In the genomic region with DNA sequence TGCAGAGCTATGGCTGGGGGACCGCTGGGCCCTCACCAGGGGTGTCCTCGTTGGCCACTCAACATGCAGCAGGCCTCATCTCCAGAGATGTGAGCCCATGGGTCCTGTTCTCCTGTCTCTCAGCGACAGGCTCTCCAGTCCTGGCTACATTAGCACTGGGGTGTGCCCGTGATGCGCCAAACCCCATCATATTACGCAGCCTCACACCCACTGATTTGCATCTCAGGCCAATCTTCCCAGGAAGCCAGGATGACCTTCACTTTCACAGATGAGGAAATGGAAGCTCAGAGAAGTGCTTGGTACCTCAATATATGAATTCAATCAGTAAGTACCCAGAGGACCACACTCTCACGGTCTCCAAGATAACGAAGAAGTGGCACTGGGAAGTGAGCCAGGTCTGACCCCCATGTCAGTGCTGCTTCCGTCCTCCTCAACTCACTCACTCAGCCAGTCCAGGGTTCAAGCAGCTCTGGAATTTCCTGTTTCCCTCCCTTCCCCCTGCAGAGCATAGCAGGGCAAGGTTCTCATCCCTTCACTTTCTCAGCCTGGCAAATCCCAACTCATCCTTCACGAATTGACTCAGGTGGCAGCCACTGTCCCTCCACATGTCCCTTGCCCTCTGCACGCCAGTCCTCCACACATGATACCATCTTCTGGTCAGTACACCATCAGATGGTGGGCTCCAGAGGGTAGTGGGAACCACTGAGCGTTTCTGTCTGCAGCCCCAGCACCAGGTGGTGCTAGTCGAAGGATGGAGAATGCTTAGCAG, we compare ENCODE assay signal across 1 cellular context.
TF ChIP-seq lines count a peak whose summit lies in the region.

No MANE protein-coding gene starts in this region.

TF ChIP-seq in IMR-90, 13 proteins besides CTCF, POLR2A, EP300 and RAD21:
- TF ChIP-seq MXI1 (IDR thresholded peaks at IDR 0.05; ENCODE audit: borderline replicate concordance, low read depth, low read length): no peak
- no peak for TF ChIP-seq ELK1 (IDR thresholded peaks at IDR 0.05; ENCODE audit: borderline replicate concordance, low read depth, low read length)
- TF ChIP-seq SMC3 (IDR thresholded peaks at IDR 0.05; ENCODE audit: low read depth, low read length): no peak
- TF ChIP-seq CHD1 (IDR thresholded peaks at IDR 0.05; ENCODE audit: low read depth, low read length): no peak
- TF ChIP-seq CEBPB (IDR thresholded peaks at IDR 0.05; ENCODE audit: low read depth, low read length): no peak
- TF ChIP-seq, protein P1, sequence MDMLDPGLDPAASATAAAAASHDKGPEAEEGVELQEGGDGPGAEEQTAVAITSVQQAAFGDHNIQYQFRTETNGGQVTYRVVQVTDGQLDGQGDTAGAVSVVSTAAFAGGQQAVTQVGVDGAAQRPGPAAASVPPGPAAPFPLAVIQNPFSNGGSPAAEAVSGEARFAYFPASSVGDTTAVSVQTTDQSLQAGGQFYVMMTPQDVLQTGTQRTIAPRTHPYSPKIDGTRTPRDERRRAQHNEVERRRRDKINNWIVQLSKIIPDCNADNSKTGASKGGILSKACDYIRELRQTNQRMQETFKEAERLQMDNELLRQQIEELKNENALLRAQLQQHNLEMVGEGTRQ (IDR thresholded peaks at IDR 0.05; ENCODE audit: low read depth, low read length): no peak
- no peak for TF ChIP-seq RFX5 (IDR thresholded peaks at IDR 0.05; ENCODE audit: low read depth, low read length)
- TF ChIP-seq MAFK (IDR thresholded peaks at IDR 0.05; ENCODE audit: low read depth, low read length): no peak
TF ChIP-seq in IMR-90: peak in this region for 0.
